13 cellular contexts compared by ENCODE assay signal in genomic region chr3:128378631-128379347, GRCh38.
DNase-seq lines count a peak whose midpoint lies in the region; ATAC-seq, FAIRE-seq and TF ChIP-seq lines count a peak whose summit lies in the region.
"Had no signal": no experiment of that assay in that cellular context is flagged by ENCODE, and none has a peak within 500 bp of the region (broad histone marks: within the 10 kb centered on the region; RNA-seq: fewer than 3 reads in every experiment).

No MANE protein-coding gene starts in this region.

- POLR2A ChIA-PET in IMR-90 (lab: Charles Lee; ENCODE audit: unreplicated experiment) = no interaction called here
- POLR2A ChIA-PET in H1 (lab: Charles Lee; ENCODE audit: partially characterized antibody) = no interaction called here

- H3K14ac ChIP-seq in IMR-90 (replicated peaks; ENCODE audit: low read depth, low read length) (no peak overlapping the region; the same call in 1 of the 2 replicates), H1 (ENCODE audit: insufficient read length) (no peak overlapping the region)

- CTCF ChIA-PET in IMR-90 (lab: Yijun Ruan, JAX) = interaction anchor here (1.3 kb wide), 1 partner anchor 106 kb away, joined by 3 read pairs; no protein-coding TSS in a partner anchor
- CTCF ChIA-PET in H1 (lab: Charles Lee; ENCODE audit: partially characterized antibody) = interaction anchor here (1.0 to 1.5 kb wide), 2 partner anchors 9 to 11 kb away, joined by 3 read pairs; no protein-coding TSS in a partner anchor

- in situ Hi-C loops in IMR-90 (cut with MboI; ENCODE audit: low sequenced_read_pairs) = no loop called here

- no peaks in the 10 kb centered on the region for H3K36me3 Mint-ChIP-seq in stimulated activated effector memory CD8-positive, alpha-beta T cell treated with anti-CD3 and anti-CD28 coated beads, Interleukin-12 subunit alpha, Interleukin-12 subunit beta, amount 100 ng/mL, for 72 hours
- no peaks in the 10 kb centered on the region for H3K36me3 Mint-ChIP-seq in activated naive CD8-positive, alpha-beta T cell treated with anti-CD3 and anti-CD28 coated beads, Interleukin-2, amount 50 U/mL, for 24 hours (ENCODE audit: low read depth)

- peak overlapping the region; percentile 24 for H2AFZ ChIP-seq in IMR-90 (replicated peaks; ENCODE audit: low read length, poor library complexity)
- H2AFZ ChIP-seq in H1 (ENCODE audit: low read length) = no peak overlapping the region
- H2AFZ ChIP-seq: parathyroid adenoma had no signal

- ATAC-seq in IMR-90 (ENCODE audit: low read depth) (peak; percentile 84), left lung (peak; percentile 79), mucosa of descending colon (no peak)
- no peak for ATAC-seq in stimulated activated effector memory CD8-positive, alpha-beta T cell treated with anti-CD3 and anti-CD28 coated beads, Interleukin-12 subunit alpha, Interleukin-12 subunit beta, amount 100 ng/mL, for 72 hours
- ATAC-seq in activated naive CD8-positive, alpha-beta T cell treated with anti-CD3 and anti-CD28 coated beads, Interleukin-2, amount 50 U/mL, for 24 hours = no peak
- ATAC-seq: effector memory CD8-positive, alpha-beta T cell had no signal

- no peak for TF ChIP-seq POLR2A in IMR-90 (IDR thresholded peaks at IDR 0.05; ENCODE audit: low read depth, low read length)
- TF ChIP-seq POLR2A in H1 (IDR thresholded peaks at IDR 0.05; ENCODE audit: control extremely low read depth in 1 of 2, low read depth in 2 of 2, low read length in 2 of 2) = no peak

- H2BK5ac ChIP-seq in IMR-90 (ENCODE audit: low read depth, low read length, poor library complexity, severe bottlenecking) (peak overlapping the region; percentile 3), H1 (ENCODE audit: low read depth, low read length) (no peak overlapping the region)

- WGBS in IMR-90 (ENCODE audit: extremely low coverage in 2 of 2, insufficient read length in 1 of 2), 2 experiments = 34% methylated on average over 7 of the region's 10 CpGs; no CpG with 5 or more reads in 1 of the 2 experiments
- 88% methylated on average over 10 of the region's 10 CpGs; no CpG with 5 or more reads in 1 of the 2 experiments for WGBS in H1 (ENCODE audit: extremely low coverage in 1 of 2, insufficient coverage in 1 of 2, insufficient read length in 1 of 2, insufficient replicate concordance in 2 of 2, low coverage in 1 of 2, low lambda C conversion rate in 2 of 2, missing lambda C conversion rate in 1 of 2), 2 experiments

- DNase-seq in IMR-90 (peak; percentile 85), H1 (ENCODE audit: low read depth in 1 of 2, low spot score in 2 of 2) (no peak), left lung (peak; percentile 57 to 65), mucosa of descending colon (no peak), NCI-H1048 (lab: John Stamatoyannopoulos, UW) (no peak), NCI-H1092 (lab: John Stamatoyannopoulos, UW) (no peak)
- no peak for DNase-seq in stimulated activated effector memory CD8-positive, alpha-beta T cell treated with anti-CD3 and anti-CD28 coated beads, Interleukin-12 subunit alpha, Interleukin-12 subunit beta, amount 100 ng/mL, for 72 hours (ENCODE audit: low spot score in 2 of 2)
- no peak for DNase-seq in activated naive CD8-positive, alpha-beta T cell treated with anti-CD3 and anti-CD28 coated beads, Interleukin-2, amount 50 U/mL, for 24 hours
- DNase-seq: activated naive CD4-positive, alpha-beta T cell treated with Interleukin-2 at 50 U/mL for 16 hours; Caco-2; effector memory CD8-positive, alpha-beta T cell; transverse colon had no signal

- no peak for TF ChIP-seq EP300 in H1 (IDR thresholded peaks at IDR 0.05; ENCODE audit: borderline replicate concordance in 1 of 2, low read depth in 2 of 2, low read length in 2 of 2)

- no peak overlapping the region for H2BK12ac ChIP-seq in H1 (ENCODE audit: low read depth, low read length)

- H2BK20ac ChIP-seq in IMR-90 (ENCODE audit: low read depth, low read length) = 0 out of 2 replicates have a peak overlapping the region, but pooled peaks have one; percentile 3
- H2BK20ac ChIP-seq in H1 (ENCODE audit: low read length) = no peak overlapping the region

- H3K4me1 ChIP-seq in IMR-90 (ENCODE audit: control insufficient read depth, insufficient read depth, low read length) (peaks cover 19% of the 10 kb centered on the region), H1 (replicated peaks in 1 of 4; ENCODE audit: control insufficient read depth in 3 of 4, insufficient read depth in 4 of 4, low read length in 3 of 4) (no peaks in the 10 kb centered on the region), left lung (peaks cover 10 to 17% of the 10 kb centered on the region in 2 donors), mucosa of descending colon (ENCODE audit: low read depth) (peaks cover 18% of the 10 kb centered on the region)

- H3K27me3 ChIP-seq in IMR-90 (ENCODE audit: control insufficient read depth, insufficient read depth, low read length) (no peaks in the 10 kb centered on the region), H1 (replicated peaks in 1 of 4; ENCODE audit: control insufficient read depth in 3 of 4, extremely low read depth in 1 of 4, insufficient read depth in 3 of 4, low read length in 3 of 4) (peaks cover 0 to 2% (median 0%) of the 10 kb centered on the region in 4 experiments; a peak in 1 of 7 replicates), left lung (no peaks in the 10 kb centered on the region)
- H3K27me3 ChIP-seq: transverse colon had no signal

- no peak overlapping the region for H3K56ac ChIP-seq in IMR-90 (ENCODE audit: extremely low read depth, insufficient read depth, low read length)
- H3K56ac ChIP-seq in H1 (replicated peaks; ENCODE audit: insufficient read length, low read depth, low read length) = no peak overlapping the region

- peaks cover 10% of the 10 kb centered on the region for H3K4me1 Mint-ChIP-seq in stimulated activated effector memory CD8-positive, alpha-beta T cell treated with anti-CD3 and anti-CD28 coated beads, Interleukin-12 subunit alpha, Interleukin-12 subunit beta, amount 100 ng/mL, for 72 hours
- no peaks in the 10 kb centered on the region for H3K4me1 Mint-ChIP-seq in activated naive CD8-positive, alpha-beta T cell treated with anti-CD3 and anti-CD28 coated beads, Interleukin-2, amount 50 U/mL, for 24 hours

- no peaks in the 10 kb centered on the region for H3K79me1 ChIP-seq in IMR-90 (ENCODE audit: low read depth in 1 of 2, low read length in 2 of 2)
- H3K79me1 ChIP-seq in H1 (ENCODE audit: low read depth, low read length) = no peaks in the 10 kb centered on the region

- H4K5ac ChIP-seq in IMR-90 (ENCODE audit: low read depth, low read length) (no peak overlapping the region), H1 (ENCODE audit: insufficient read length, low read depth, low read length) (no peak overlapping the region)

- dilution Hi-C loops in IMR-90 (cut with HindIII; ENCODE audit: low sequenced_read_pairs, unreplicated experiment) = no loop called here

- H3K9me3 Mint-ChIP-seq in stimulated activated effector memory CD8-positive, alpha-beta T cell treated with anti-CD3 and anti-CD28 coated beads, Interleukin-12 subunit alpha, Interleukin-12 subunit beta, amount 100 ng/mL, for 72 hours = no peaks in the 10 kb centered on the region
- H3K9me3 Mint-ChIP-seq in activated naive CD8-positive, alpha-beta T cell treated with anti-CD3 and anti-CD28 coated beads, Interleukin-2, amount 50 U/mL, for 24 hours = no peaks in the 10 kb centered on the region
- H3K9me3 Mint-ChIP-seq: effector memory CD8-positive, alpha-beta T cell had no signal

- H3K27me3 Mint-ChIP-seq in activated naive CD8-positive, alpha-beta T cell treated with anti-CD3 and anti-CD28 coated beads, Interleukin-2, amount 50 U/mL, for 24 hours = no peaks in the 10 kb centered on the region
- H3K27me3 Mint-ChIP-seq: effector memory CD8-positive, alpha-beta T cell had no signal

- BruUV-seq in IMR-90 (replicated peaks; lab: Mats Ljungman, UMichigan) = no TSS peak

- no peak overlapping the region for H2BK120ac ChIP-seq in IMR-90 (ENCODE audit: low read depth, low read length)
- H2BK120ac ChIP-seq in H1 (replicated peaks; ENCODE audit: low read depth, low read length) = no peak overlapping the region

- H3K36me3 ChIP-seq in IMR-90 (ENCODE audit: control insufficient read depth, insufficient read depth, low read length) (no peaks in the 10 kb centered on the region), H1 (ENCODE audit: control insufficient read depth in 2 of 4, insufficient read depth in 4 of 4, low read length in 3 of 4) (no peaks in the 10 kb centered on the region), left lung (peaks cover 0 to 4% of the 10 kb centered on the region in 2 donors), mucosa of descending colon (ENCODE audit: low read depth) (no peaks in the 10 kb centered on the region)
- H3K36me3 ChIP-seq: transverse colon had no signal

- H3K23ac ChIP-seq in IMR-90 (ENCODE audit: low read depth, low read length) = peak overlapping the region; percentile 83; the same call in 1 of the 2 replicates
- no peak overlapping the region for H3K23ac ChIP-seq in H1 (ENCODE audit: insufficient read length)

- H4K8ac ChIP-seq in IMR-90 (ENCODE audit: low read depth in 2 of 2, low read length in 2 of 2) (no peak overlapping the region; a peak in 1 of 4 replicates), H1 (ENCODE audit: extremely low read depth, insufficient read depth, low read length) (peak overlapping the region; percentile 35; the same call in 1 of the 2 replicates)

- no peaks in the 10 kb centered on the region for H3K9me3 ChIP-seq in IMR-90 (ENCODE audit: control insufficient read depth, insufficient read depth, low read length)
- H3K9me3 ChIP-seq in H1 (ENCODE audit: insufficient read depth in 2 of 2, low read depth in 1 of 2, low read length in 1 of 2) = no peaks in the 10 kb centered on the region
- H3K9me3 ChIP-seq in left lung = no peaks in the 10 kb centered on the region
- no peaks in the 10 kb centered on the region for H3K9me3 ChIP-seq in mucosa of descending colon
- H3K9me3 ChIP-seq: Caco-2, transverse colon had no signal

- H2AK9ac ChIP-seq in IMR-90 (replicated peaks; ENCODE audit: low read depth, low read length, poor library complexity) = peak overlapping the region; percentile 11

- TF ChIP-seq RAD21 in IMR-90 (IDR thresholded peaks at IDR 0.05; ENCODE audit: low read length) (no peak), H1 (IDR thresholded peaks at IDR 0.05 in 1 of 2, conservative IDR thresholded peaks at IDR 0.05 in 1 of 2; ENCODE audit: low read depth in 2 of 2, low read length in 2 of 2) (no peak)

- no peak overlapping the region for H2BK15ac ChIP-seq in IMR-90 (ENCODE audit: low read depth, low read length)
- H2BK15ac ChIP-seq in H1 (ENCODE audit: low read length) = no peak overlapping the region

- peak overlapping the region; percentile 19; the same call in 1 of the 2 replicates for H3K4me2 ChIP-seq in IMR-90 (ENCODE audit: low read depth, low read length)
- no peak overlapping the region for H3K4me2 ChIP-seq in H1 (ENCODE audit: insufficient read depth in 1 of 2, low read depth in 2 of 2, low read length in 2 of 2)

- no peaks in the 10 kb centered on the region for H3K79me2 ChIP-seq in H1 (ENCODE audit: control insufficient read depth in 1 of 2, insufficient read depth in 2 of 2, low read length in 2 of 2)

- FAIRE-seq in H1 (lab: Jason Lieb, UNC) = no peak

- no peak for TF ChIP-seq CTCF in IMR-90 (conservative IDR thresholded peaks at IDR 0.05; ENCODE audit: low read depth, low read length)
- no peak for TF ChIP-seq CTCF in H1 (IDR thresholded peaks at IDR 0.05; ENCODE audit: control extremely low read depth in 1 of 3, insufficient read depth in 1 of 3, low read depth in 1 of 3, low read length in 3 of 3)
- no peak for TF ChIP-seq CTCF in left lung (IDR thresholded peaks at IDR 0.05)
- TF ChIP-seq CTCF in mucosa of descending colon (IDR thresholded peaks at IDR 0.05) = no peak

- intact Hi-C loops in IMR-90 (cut with micrococcal nuclease) = no loop called here
- intact Hi-C loops in left lung (cut with DNase I) = no loop called here
- intact Hi-C loops in mucosa of descending colon (cut with DNase I, micrococcal nuclease) = no loop called here

- H3K9ac ChIP-seq in IMR-90 (ENCODE audit: low read depth, low read length) = no peak overlapping the region
- H3K9ac ChIP-seq in H1 (replicated peaks in 1 of 4; ENCODE audit: extremely low read depth in 1 of 4, low read depth in 3 of 4, low read length in 3 of 4) = no peak overlapping the region
- H3K9ac ChIP-seq: parathyroid adenoma had no signal

- H4K91ac ChIP-seq in IMR-90 (ENCODE audit: insufficient read depth, low read depth, low read length) (no peak overlapping the region), H1 (replicated peaks; ENCODE audit: insufficient read length, low read length) (no peak overlapping the region)

- H3K4me3 ChIP-seq in IMR-90 (ENCODE audit: insufficient read depth, low read depth, low read length) = no peak overlapping the region
- no peak overlapping the region for H3K4me3 ChIP-seq in H1 (ENCODE audit: extremely low read depth in 1 of 4, insufficient read depth in 2 of 4, low read depth in 3 of 4, low read length in 4 of 4)
- no peak overlapping the region for H3K4me3 ChIP-seq in left lung
- no peak overlapping the region for H3K4me3 ChIP-seq in mucosa of descending colon
- H3K4me3 ChIP-seq: transverse colon had no signal

- H3K27ac ChIP-seq in IMR-90 (ENCODE audit: insufficient read depth, low read length) = peak overlapping the region; percentile 13; the same call in 1 of the 2 replicates
- no peak overlapping the region for H3K27ac ChIP-seq in H1 (ENCODE audit: low read depth, low read length)
- peak overlapping the region in 1 of 2 donors; percentile 19 for H3K27ac ChIP-seq in left lung
- H3K27ac ChIP-seq: parathyroid adenoma, transverse colon had no signal

- peaks cover 27% of the 10 kb centered on the region for H4K20me1 ChIP-seq in IMR-90 (ENCODE audit: insufficient read depth, low read length)
- H4K20me1 ChIP-seq in H1 (replicated peaks in 1 of 2; ENCODE audit: control insufficient read depth in 1 of 2, insufficient read depth in 2 of 2, low read length in 2 of 2) = peaks cover 0 to 3% of the 10 kb centered on the region in 2 experiments

- H2AK5ac ChIP-seq in IMR-90 (ENCODE audit: low read depth, low read length) (peak overlapping the region; percentile 70), H1 (ENCODE audit: low read depth, low read length) (no peak overlapping the region)

- no peak overlapping the region for H3K4me3 Mint-ChIP-seq in stimulated activated effector memory CD8-positive, alpha-beta T cell treated with anti-CD3 and anti-CD28 coated beads, Interleukin-12 subunit alpha, Interleukin-12 subunit beta, amount 100 ng/mL, for 72 hours
- H3K4me3 Mint-ChIP-seq in activated naive CD8-positive, alpha-beta T cell treated with anti-CD3 and anti-CD28 coated beads, Interleukin-2, amount 50 U/mL, for 24 hours = no peak overlapping the region
- H3K4me3 Mint-ChIP-seq: effector memory CD8-positive, alpha-beta T cell had no signal

- peaks cover 23% of the 10 kb centered on the region for H3K9me1 ChIP-seq in IMR-90 (ENCODE audit: insufficient read depth, low read length)

- H3K27ac Mint-ChIP-seq in stimulated activated effector memory CD8-positive, alpha-beta T cell treated with anti-CD3 and anti-CD28 coated beads, Interleukin-12 subunit alpha, Interleukin-12 subunit beta, amount 100 ng/mL, for 72 hours = peak overlapping the region; percentile 45
- H3K27ac Mint-ChIP-seq in activated naive CD8-positive, alpha-beta T cell treated with anti-CD3 and anti-CD28 coated beads, Interleukin-2, amount 50 U/mL, for 24 hours = no peak overlapping the region

- H3K23me2 ChIP-seq in H1 (ENCODE audit: low read depth, low read length) = no peaks in the 10 kb centered on the region

- H3K4ac ChIP-seq in IMR-90 (ENCODE audit: low read depth, low read length) = peak overlapping the region; percentile 61; the same call in 1 of the 2 replicates
- H3K4ac ChIP-seq in H1 (replicated peaks; ENCODE audit: insufficient read length, low read depth, low read length) = no peak overlapping the region

- H3K18ac ChIP-seq in IMR-90 (ENCODE audit: low read depth, low read length) = peak overlapping the region; percentile 25
- no peak overlapping the region for H3K18ac ChIP-seq in H1 (ENCODE audit: extremely low read depth, low read length)

Comparison
In these comparisons a context has a peak if more than half of its experiments do, and no peak if none do; other contexts are left out.
1. ATAC-seq: peak in IMR-90 (single experiment) and left lung (single experiment); none in stimulated activated effector memory CD8-positive, alpha-beta T cell treated with anti-CD3 and anti-CD28 coated beads, Interleukin-12 subunit alpha, Interleukin-12 subunit beta, amount 100 ng/mL, for 72 hours (single experiment), activated naive CD8-positive, alpha-beta T cell treated with anti-CD3 and anti-CD28 coated beads, Interleukin-2, amount 50 U/mL, for 24 hours (single experiment) and mucosa of descending colon (single experiment).
2. DNase-seq: peak in IMR-90 (single experiment) and left lung (2 of 2); none in H1 (0 of 2), stimulated activated effector memory CD8-positive, alpha-beta T cell treated with anti-CD3 and anti-CD28 coated beads, Interleukin-12 subunit alpha, Interleukin-12 subunit beta, amount 100 ng/mL, for 72 hours (0 of 2), activated naive CD8-positive, alpha-beta T cell treated with anti-CD3 and anti-CD28 coated beads, Interleukin-2, amount 50 U/mL, for 24 hours (single experiment), mucosa of descending colon (0 of 3), NCI-H1048 (single experiment) and NCI-H1092 (single experiment).